Comparison of ENCODE assay signal across 9 cellular contexts in genomic region chr3:138426211-138426610, GRCh38. TPM values are rescaled to one million over a fixed set of nuclear protein-coding genes. Genes with fewer than 3 reads are reported as not detected.
DNase-seq lines count a peak whose midpoint lies in the region; ATAC-seq and TF ChIP-seq lines count a peak whose summit lies in the region.
"Had no signal": no experiment of that assay in that cellular context is flagged by ENCODE, and none has a peak within 500 bp of the region (broad histone marks: within the 10 kb centered on the region; RNA-seq: fewer than 3 reads in every experiment).

No MANE protein-coding gene starts in this region.

- H3K9ac ChIP-seq in mammary epithelial cell (ENCODE audit: insufficient read depth, low read length) = no peak overlapping the region

- H3K36me3 ChIP-seq in mammary epithelial cell (ENCODE audit: insufficient read depth, low read length) = no peaks in the 10 kb centered on the region
- no peaks in the 10 kb centered on the region for H3K36me3 ChIP-seq in breast epithelium
- no peaks in the 10 kb centered on the region for H3K36me3 ChIP-seq in hepatocyte (replicated peaks; ENCODE audit: insufficient read depth, low read depth)

- H3K4me3 ChIP-seq in mammary epithelial cell (replicated peaks in 1 of 3; ENCODE audit: insufficient read depth in 1 of 3, low read depth in 2 of 3, low read length in 3 of 3) (no peak overlapping the region), breast epithelium (no peak overlapping the region), hepatocyte (no peak overlapping the region)

- H3K27me3 ChIP-seq in mammary epithelial cell (ENCODE audit: insufficient read depth, low read length) (no peaks in the 10 kb centered on the region), breast epithelium (peaks cover 0 to under 1% of the 10 kb centered on the region in 2 donors), hepatocyte (peaks cover under 1% of the 10 kb centered on the region)

- no peak overlapping the region for H3K27ac ChIP-seq in mammary epithelial cell (ENCODE audit: insufficient read depth, low read depth, low read length)
- H3K27ac ChIP-seq in breast epithelium = no peak overlapping the region
- no peak overlapping the region for H3K27ac ChIP-seq in hepatocyte

- BruUV-seq in mammary epithelial cell (replicated peaks; lab: Mats Ljungman, UMichigan) = no TSS peak

- H3K4me3 Mint-ChIP-seq in type B pancreatic cell = no peak overlapping the region

- intact Hi-C loops in mammary epithelial cell (cut with micrococcal nuclease) = loop anchor here (1.0 to 10.0 kb wide), 3 partner anchors 94 to 361 kb away; no protein-coding TSS in a partner anchor
- intact Hi-C loops in breast epithelium (cut with DNase I; ENCODE audit: low total_unique reads) = no loop called here

- CTCF ChIA-PET in mammary epithelial cell (lab: Charles Lee; ENCODE audit: low non-redundant PET) = interaction anchor here (0.6 kb wide), 1 partner anchor 12 kb away, joined by 3 read pairs; no protein-coding TSS in a partner anchor

- H3K27ac Mint-ChIP-seq in type B pancreatic cell = no peak overlapping the region

- dilution Hi-C loops in mammary epithelial cell (cut with HindIII; ENCODE audit: low sequenced_read_pairs) = no loop called here

- H3K4me1 ChIP-seq in mammary epithelial cell (ENCODE audit: insufficient read depth, low read length) = no peaks in the 10 kb centered on the region
- H3K4me1 ChIP-seq in breast epithelium = no peaks in the 10 kb centered on the region
- no peaks in the 10 kb centered on the region for H3K4me1 ChIP-seq in hepatocyte (ENCODE audit: insufficient read depth)

- in situ Hi-C loops in mammary epithelial cell (cut with MboI; ENCODE audit: low sequenced_read_pairs in 2 of 2) = no loop called here

- DNase-seq in mammary epithelial cell = peak; percentile 19
- no peak for DNase-seq in breast epithelium (ENCODE audit: low spot score in 2 of 2)
- peak; percentile 21 for DNase-seq in SW480 (ENCODE audit: low spot score)
- DNase-seq in hepatocyte (ENCODE audit: low spot score) = no peak
- no peak for DNase-seq in type B pancreatic cell (ENCODE audit: extremely low spot score, unreplicated experiment)
- no peak for DNase-seq in activated CD4-positive, CD25-positive, alpha-beta regulatory T cell (lab: John Stamatoyannopoulos, UW)
- DNase-seq: SIG-M5 had no signal

- H3K27me3 Mint-ChIP-seq in type B pancreatic cell = peaks cover 6% of the 10 kb centered on the region

- no peaks in the 10 kb centered on the region for H3K9me3 ChIP-seq in mammary epithelial cell (replicated peaks; ENCODE audit: insufficient read depth, low read length)
- H3K9me3 ChIP-seq in breast epithelium = no peaks in the 10 kb centered on the region
- no peaks in the 10 kb centered on the region for H3K9me3 ChIP-seq in hepatocyte (ENCODE audit: low read depth)

- no peaks in the 10 kb centered on the region for H3K4me1 Mint-ChIP-seq in type B pancreatic cell (ENCODE audit: unreplicated experiment)

- no peaks in the 10 kb centered on the region for H3K9me2 ChIP-seq in hepatocyte (replicated peaks; ENCODE audit: insufficient read depth)

- no peak overlapping the region for H3K4me2 ChIP-seq in mammary epithelial cell (ENCODE audit: insufficient read depth, low read depth, low read length)
- no peak overlapping the region for H3K4me2 ChIP-seq in hepatocyte

- H3K79me2 ChIP-seq in mammary epithelial cell (ENCODE audit: insufficient read depth, low read length) = no peaks in the 10 kb centered on the region
- no peaks in the 10 kb centered on the region for H3K79me2 ChIP-seq in hepatocyte

- no peak for TF ChIP-seq CTCF in mammary epithelial cell (conservative IDR thresholded peaks at IDR 0.05 in 1 of 2, IDR thresholded peaks at IDR 0.05 in 1 of 2; ENCODE audit: extremely low read depth in 1 of 2, insufficient read depth in 1 of 2, low read depth in 1 of 2, low read length in 2 of 2)
- TF ChIP-seq CTCF in breast epithelium (IDR thresholded peaks at IDR 0.05) = no peak
- TF ChIP-seq CTCF in hepatocyte (IDR thresholded peaks at IDR 0.05; ENCODE audit: poor library complexity) = peak; percentile 46
- TF ChIP-seq CTCF in type B pancreatic cell (conservative IDR thresholded peaks at IDR 0.05) = peak; percentile 69

- no peaks in the 10 kb centered on the region for H4K20me1 ChIP-seq in mammary epithelial cell (ENCODE audit: insufficient read depth, low read length)
- no peaks in the 10 kb centered on the region for H4K20me1 ChIP-seq in hepatocyte (ENCODE audit: insufficient read depth, poor library complexity, severe bottlenecking)

- no peaks in the 10 kb centered on the region for H3K9me3 Mint-ChIP-seq in type B pancreatic cell

- H3K36me3 Mint-ChIP-seq in type B pancreatic cell = no peaks in the 10 kb centered on the region

- H2AFZ ChIP-seq in mammary epithelial cell (ENCODE audit: low read depth, low read length) = no peak overlapping the region
- no peak overlapping the region for H2AFZ ChIP-seq in hepatocyte

- WGBS in mammary epithelial cell (ENCODE audit: low coverage, missing lambda C conversion rate) = 27% methylated on average over 3 of the region's 3 CpGs
- 72% methylated on average over 3 of the region's 3 CpGs for WGBS in hepatocyte (ENCODE audit: low lambda C conversion rate, missing lambda C conversion rate)

- ATAC-seq in GM21367 (IDR thresholded peaks at IDR 0.05; ENCODE audit: unreplicated experiment) (no peak), GM18520 (IDR thresholded peaks at IDR 0.05; ENCODE audit: unreplicated experiment) (no peak)

- TF ChIP-seq POLR2A in breast epithelium (IDR thresholded peaks at IDR 0.05) = no peak

RNA-seq across cellular contexts. Expression of gene ESYT3, which starts 8.2 kb away (rescaled TPM):
- total RNA-seq in mammary epithelial cell (1 to 10 TPM; 1.5 to 2.8 TPM), breast epithelium (1 to 10 TPM in 2 of 3 donors, under 1 TPM in 1; 0.32 to 4.2 (median 2.3) TPM), hepatocyte (0.60 and 1.1 TPM in 2 replicates), type B pancreatic cell (ENCODE audit: low replicate concordance) (1.6 and 2.0 TPM in 2 replicates)
- polyA plus RNA-seq in mammary epithelial cell (0.41 TPM), hepatocyte (0.47 TPM in 1 of 2 replicates, not detected in the other)
- polyA minus RNA-seq in mammary epithelial cell = not detected

Comparison
In these comparisons a context has a peak if more than half of its experiments do, and no peak if none do; other contexts are left out.
1. DNase-seq: peak in mammary epithelial cell (single experiment) and SW480 (single experiment); none in breast epithelium (0 of 2), hepatocyte (single experiment), type B pancreatic cell (single experiment) and activated CD4-positive, CD25-positive, alpha-beta regulatory T cell (0 of 4).
2. CTCF ChIP-seq: peak in hepatocyte (single experiment) and type B pancreatic cell (single experiment); none in mammary epithelial cell (0 of 2) and breast epithelium (0 of 3).